Comparison of ENCODE assay signal across 32 cellular contexts in the genomic region with DNA sequence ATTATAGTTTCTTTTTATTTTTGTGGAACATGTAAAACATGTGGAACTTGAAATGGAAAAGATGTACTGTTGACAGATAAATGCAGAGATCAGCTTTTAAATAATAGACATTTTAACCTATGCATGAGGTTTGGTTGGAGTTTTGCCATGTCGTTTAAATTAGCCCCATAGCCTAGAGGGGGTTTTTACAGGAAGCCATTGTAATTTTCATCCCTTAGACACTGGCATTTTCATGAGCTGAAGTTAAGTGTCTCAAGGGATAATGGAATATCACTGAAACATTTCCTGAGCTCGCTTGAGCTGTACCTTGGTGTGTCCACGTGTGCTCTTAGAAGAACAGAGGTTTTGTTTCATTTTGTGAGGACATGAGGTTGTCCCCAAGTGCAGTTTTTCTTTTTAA.
"Had no signal": no experiment of that assay in that cellular context is flagged by ENCODE, and none has a peak within 500 bp of the region (broad histone marks: within the 10 kb centered on the region; RNA-seq: fewer than 3 reads in every experiment).

No MANE protein-coding gene starts in this region.

- H3K27me3 ChIP-seq: colonic mucosa, dorsolateral prefrontal cortex, gastroesophageal sphincter, neutrophil, ovary, sigmoid colon, stomach, suprapubic skin, tibial nerve had no signal

- DNase-seq: activated CD4-positive, alpha-beta T cell treated with anti-CD3 and anti-CD28 coated beads for 36 hours; activated CD4-positive, CD25-positive, alpha-beta regulatory T cell; activated CD8-positive, alpha-beta memory T cell treated with anti-CD3 and anti-CD28 coated beads, Interleukin-2, amount 10 ng/mL, durations not matched to agents 7 days and 5 days; activated CD8-positive, alpha-beta T cell treated with anti-CD3 and anti-CD28 coated beads, Interleukin-2, amount 10 ng/mL, durations not matched to agents 7 days and 5 days; activated naive CD4-positive, alpha-beta T cell treated with Interleukin-2 at 50 U/mL for 16 hours; activated T-cell treated with anti-CD3 and anti-CD28 coated beads, Interleukin-2, amount 50 U/mL, for 72 hours; anterior cingulate cortex; colonic mucosa; dorsolateral prefrontal cortex; effector memory CD4-positive, alpha-beta T cell; erythroblast; hippocampal formation; left cardiac atrium; mammary epithelial cell; ovary; retina; sigmoid colon; small intestine; stimulated activated CD4-positive, alpha-beta T cell treated with anti-CD3 and anti-CD28 coated beads, Interleukin-1b, Interleukin-23, amount 100 ng/mL, for 48 hours; stimulated activated CD4-positive, alpha-beta T cell treated with anti-CD3 and anti-CD28 coated beads, Interleukin-4, amount 100 ng/mL, for 4 hours; stimulated activated naive B cell treated with anti-CD40 and anti-IgM and Interleukin-4, amounts not matched to agents 10 μg/mL and 1 μg/mL and 100 μg/mL, for 72 hours; stomach had no signal

- H3K9me3 ChIP-seq: colonic mucosa, gastroesophageal sphincter, neutrophil, ovary, prostate gland, sigmoid colon, suprapubic skin, tibial nerve had no signal

- H3K4me3 ChIP-seq: colonic mucosa, dorsolateral prefrontal cortex, gastroesophageal sphincter, ovary, prostate gland, sigmoid colon, stomach, suprapubic skin, tibial nerve had no signal

- H3K36me3 Mint-ChIP-seq: activated CD8-positive, alpha-beta memory T cell treated with anti-CD3 and anti-CD28 coated beads, Interleukin-2, amount 10 ng/mL, durations not matched to agents 7 days and 5 days; activated naive CD8-positive, alpha-beta T cell; stimulated activated naive B cell treated with anti-CD40 and anti-IgM and Interleukin-4, amounts not matched to agents 10 μg/mL and 1 μg/mL and 100 μg/mL, for 72 hours had no signal

- H3K4me1 Mint-ChIP-seq: activated CD4-positive, alpha-beta T cell treated with anti-CD3 and anti-CD28 coated beads for 36 hours; activated CD8-positive, alpha-beta memory T cell treated with anti-CD3 and anti-CD28 coated beads, Interleukin-2, amount 10 ng/mL, durations not matched to agents 7 days and 5 days; stimulated activated naive B cell treated with anti-CD40 and anti-IgM and Interleukin-4, amounts not matched to agents 10 μg/mL and 1 μg/mL and 100 μg/mL, for 72 hours had no signal

- H3K9me3 Mint-ChIP-seq: activated T-cell treated with anti-CD3 and anti-CD28 coated beads, Interleukin-2, amount 50 U/mL, for 72 hours; stimulated activated naive B cell treated with anti-CD40 and anti-IgM and Interleukin-4, amounts not matched to agents 10 μg/mL and 1 μg/mL and 100 μg/mL, for 72 hours; T-helper 2 cell treated with Interferon-gamma antibody and Interleukin-4, amounts not matched to agents 5 μg/mL and 100 μg/mL, for 36 hours had no signal

- H3K4me3 Mint-ChIP-seq: activated CD4-positive, alpha-beta T cell treated with anti-CD3 and anti-CD28 coated beads for 36 hours; activated CD8-positive, alpha-beta memory T cell treated with anti-CD3 and anti-CD28 coated beads, Interleukin-2, amount 10 ng/mL, durations not matched to agents 7 days and 5 days; activated CD8-positive, alpha-beta T cell treated with anti-CD3 and anti-CD28 coated beads, Interleukin-2, amount 10 ng/mL, durations not matched to agents 7 days and 5 days; activated naive CD8-positive, alpha-beta T cell; activated T-cell treated with anti-CD3 and anti-CD28 coated beads, Interleukin-2, amount 50 U/mL, for 72 hours; nephron; stimulated activated naive B cell treated with anti-CD40 and anti-IgM and Interleukin-4, amounts not matched to agents 10 μg/mL and 1 μg/mL and 100 μg/mL, for 72 hours; T-helper 2 cell treated with Interferon-gamma antibody and Interleukin-4, amounts not matched to agents 5 μg/mL and 100 μg/mL, for 36 hours had no signal

- FAIRE-seq: bronchial epithelial cell, keratinocyte had no signal

- H3K4me1 ChIP-seq: colonic mucosa, prostate gland, stomach had no signal

- H3K36me3 ChIP-seq: colonic mucosa, gastroesophageal sphincter, neutrophil, ovary, prostate gland, sigmoid colon, stomach, suprapubic skin, tibial nerve had no signal

- H3K27ac ChIP-seq: colonic mucosa, dorsolateral prefrontal cortex, neutrophil, ovary, prostate gland, stomach, suprapubic skin, tibial nerve had no signal

- ATAC-seq: activated CD4-positive, alpha-beta T cell treated with anti-CD3 and anti-CD28 coated beads for 36 hours; activated CD8-positive, alpha-beta memory T cell treated with anti-CD3 and anti-CD28 coated beads, Interleukin-2, amount 10 ng/mL, durations not matched to agents 7 days and 5 days; activated CD8-positive, alpha-beta T cell treated with anti-CD3 and anti-CD28 coated beads, Interleukin-2, amount 10 ng/mL, durations not matched to agents 7 days and 5 days; activated T-cell treated with anti-CD3 and anti-CD28 coated beads, Interleukin-2, amount 50 U/mL, for 72 hours; gastroesophageal sphincter; left cardiac atrium; stimulated activated naive B cell treated with anti-CD40 and anti-IgM and Interleukin-4, amounts not matched to agents 10 μg/mL and 1 μg/mL and 100 μg/mL, for 72 hours had no signal

- H3K27ac Mint-ChIP-seq: activated CD4-positive, alpha-beta T cell treated with anti-CD3 and anti-CD28 coated beads for 36 hours; activated CD8-positive, alpha-beta memory T cell treated with anti-CD3 and anti-CD28 coated beads, Interleukin-2, amount 10 ng/mL, durations not matched to agents 7 days and 5 days; activated CD8-positive, alpha-beta T cell treated with anti-CD3 and anti-CD28 coated beads, Interleukin-2, amount 10 ng/mL, durations not matched to agents 7 days and 5 days; activated naive CD8-positive, alpha-beta T cell; activated T-cell treated with anti-CD3 and anti-CD28 coated beads, Interleukin-2, amount 50 U/mL, for 72 hours; stimulated activated naive B cell treated with anti-CD40 and anti-IgM and Interleukin-4, amounts not matched to agents 10 μg/mL and 1 μg/mL and 100 μg/mL, for 72 hours; T-helper 2 cell treated with Interferon-gamma antibody and Interleukin-4, amounts not matched to agents 5 μg/mL and 100 μg/mL, for 36 hours had no signal
